Comparison of ENCODE assay signal across 14 cellular contexts in genomic region chr1:61403863-61404615, GRCh38.
A peak's percentile ranks its signal among the peaks of the same experiment; 100 is the strongest.
DNase-seq lines count a peak whose midpoint lies in the region; ATAC-seq and TF ChIP-seq lines count a peak whose summit lies in the region.
"Had no signal": no experiment of that assay in that cellular context is flagged by ENCODE, and none has a peak within 500 bp of the region (broad histone marks: within the 10 kb centered on the region; RNA-seq: fewer than 3 reads in every experiment).

No MANE protein-coding gene starts in this region.

- H3K18ac ChIP-seq in mesenchymal stem cell (ENCODE audit: low read depth in 1 of 2, low read length in 2 of 2) = peak overlapping the region in 1 of 2 experiments; percentile 66

- no peak overlapping the region for H2BK12ac ChIP-seq in mesenchymal stem cell (ENCODE audit: low read length in 2 of 2)

- H4K8ac ChIP-seq in mesenchymal stem cell (ENCODE audit: low read length) = no peak overlapping the region

- H3K27ac ChIP-seq in mesenchymal stem cell (ENCODE audit: low read length, poor library complexity, severe bottlenecking) (no peak overlapping the region), upper lobe of right lung (peak overlapping the region; percentile 13), testis (no peak overlapping the region)
- H3K27ac ChIP-seq in effector memory CD4-positive, alpha-beta T cell (ENCODE audit: insufficient read depth, low read length, poor library complexity, severe bottlenecking) = no peak overlapping the region
- H3K27ac ChIP-seq: 22Rv1, neural progenitor cell, SK-N-MC had no signal

- TF ChIP-seq CTCF in epithelial cell of esophagus (IDR thresholded peaks at IDR 0.05; ENCODE audit: insufficient read depth, low read depth, low read length, missing control alignments) (no peak), upper lobe of right lung (IDR thresholded peaks at IDR 0.05) (no peak), testis (IDR thresholded peaks at IDR 0.05) (no peak)

- no peak overlapping the region for H3K4me3 ChIP-seq in epithelial cell of esophagus (ENCODE audit: low read length)
- no peak overlapping the region for H3K4me3 ChIP-seq in mesenchymal stem cell (ENCODE audit: insufficient read depth in 1 of 2, low read depth in 1 of 2, low read length in 2 of 2)
- H3K4me3 ChIP-seq in upper lobe of right lung = no peak overlapping the region
- no peak overlapping the region for H3K4me3 ChIP-seq in effector memory CD4-positive, alpha-beta T cell (ENCODE audit: insufficient read depth, low read depth, low read length, poor library complexity, severe bottlenecking)
- H3K4me3 ChIP-seq in testis = no peak overlapping the region
- H3K4me3 ChIP-seq: neural progenitor cell, SK-N-MC had no signal

- TF ChIP-seq POLR2A in testis (IDR thresholded peaks at IDR 0.05) = no peak

- no peak overlapping the region for H3K14ac ChIP-seq in mesenchymal stem cell (ENCODE audit: low read length in 2 of 2)

- H3K79me1 ChIP-seq in mesenchymal stem cell (replicated peaks; ENCODE audit: low read length, poor library complexity, severe bottlenecking) = no peaks in the 10 kb centered on the region

- H3K4ac ChIP-seq in mesenchymal stem cell (ENCODE audit: low read depth in 1 of 2, low read length in 2 of 2) = no peak overlapping the region

- H2BK5ac ChIP-seq in mesenchymal stem cell (ENCODE audit: low read depth, low read length, poor library complexity, severe bottlenecking) = no peak overlapping the region

- DNase-seq in SIG-M5 treated with dmso at 0.1 percent for 504 hours (lab: John Stamatoyannopoulos, UW; ENCODE audit: unreplicated experiment) = peak; percentile 7
- DNase-seq in SIG-M5 (lab: John Stamatoyannopoulos, UW) = no peak
- DNase-seq in epithelial cell of esophagus (ENCODE audit: low read depth) = peak; percentile 4
- DNase-seq in mesenchymal stem cell = peak; percentile 28
- no peak for DNase-seq in upper lobe of right lung
- DNase-seq in effector memory CD4-positive, alpha-beta T cell = no peak
- DNase-seq in testis = no peak
- DNase-seq: activated CD4-positive, alpha-beta T cell treated with anti-CD3 and anti-CD28 coated beads for 36 hours; DND-41; NCI-H526 treated with DMSO at 0.1 percent for 48 hours had no signal

- H4K91ac ChIP-seq in mesenchymal stem cell (ENCODE audit: low read length) = no peak overlapping the region

- H3K23ac ChIP-seq in mesenchymal stem cell (ENCODE audit: low read length in 2 of 2) = no peak overlapping the region

- no peak overlapping the region for H3K4me2 ChIP-seq in mesenchymal stem cell (ENCODE audit: low read length, poor library complexity, severe bottlenecking)
- H3K4me2 ChIP-seq: neural progenitor cell had no signal

- no peak overlapping the region for H2AK5ac ChIP-seq in mesenchymal stem cell (ENCODE audit: low read length, severe bottlenecking)

- WGBS in mesenchymal stem cell = 85% methylated on average over 10 of the region's 11 CpGs
- 64 to 67% methylated on average over 11 of the region's 11 CpGs for WGBS in testis, 2 donors

- intact Hi-C loops in upper lobe of right lung (cut with DNase I) (no loop called here), testis (cut with DNase I; ENCODE audit: low total_unique reads) (no loop called here)

- H2BK120ac ChIP-seq in mesenchymal stem cell (ENCODE audit: low read depth, low read length) = no peak overlapping the region

- peaks cover 1% of the 10 kb centered on the region for H3K4me1 ChIP-seq in mesenchymal stem cell (ENCODE audit: control insufficient read depth, insufficient read depth, low read depth, low read length)
- peaks cover 17% of the 10 kb centered on the region for H3K4me1 ChIP-seq in upper lobe of right lung
- H3K4me1 ChIP-seq in effector memory CD4-positive, alpha-beta T cell (ENCODE audit: control insufficient read depth, insufficient read depth, low read length, poor library complexity, severe bottlenecking) = no peaks in the 10 kb centered on the region
- H3K4me1 ChIP-seq in testis = no peaks in the 10 kb centered on the region
- H3K4me1 ChIP-seq: neural progenitor cell had no signal

- H3K36me3 ChIP-seq in mesenchymal stem cell (ENCODE audit: control insufficient read depth in 1 of 2, insufficient read depth in 2 of 2, low read depth in 1 of 2, low read length in 2 of 2) = peaks cover 4 to 31% of the 10 kb centered on the region in 2 experiments
- H3K36me3 ChIP-seq in upper lobe of right lung = peaks cover 23% of the 10 kb centered on the region
- H3K36me3 ChIP-seq in effector memory CD4-positive, alpha-beta T cell (ENCODE audit: control insufficient read depth, insufficient read depth, low read length) = peaks cover 5% of the 10 kb centered on the region
- H3K36me3 ChIP-seq in testis (ENCODE audit: low read depth, missing control alignments) = no peaks in the 10 kb centered on the region
- H3K36me3 ChIP-seq: neural progenitor cell had no signal

- no peak overlapping the region for H2BK15ac ChIP-seq in mesenchymal stem cell (ENCODE audit: low read depth, poor library complexity, severe bottlenecking)

- H3K27me3 ChIP-seq in mesenchymal stem cell (ENCODE audit: control insufficient read depth in 1 of 2, insufficient read depth in 1 of 2, low read length in 2 of 2) (no peaks in the 10 kb centered on the region), upper lobe of right lung (no peaks in the 10 kb centered on the region), testis (no peaks in the 10 kb centered on the region)
- H3K27me3 ChIP-seq in effector memory CD4-positive, alpha-beta T cell (replicated peaks; ENCODE audit: control insufficient read depth, insufficient read depth, low read length, poor library complexity, severe bottlenecking) = no peaks in the 10 kb centered on the region
- H3K27me3 ChIP-seq: neural progenitor cell had no signal

- H3K9me3 ChIP-seq in mesenchymal stem cell (ENCODE audit: control insufficient read depth, low read length) (no peaks in the 10 kb centered on the region), upper lobe of right lung (no peaks in the 10 kb centered on the region), testis (no peaks in the 10 kb centered on the region)
- H3K9me3 ChIP-seq in effector memory CD4-positive, alpha-beta T cell (ENCODE audit: control insufficient read depth, low read length) = no peaks in the 10 kb centered on the region

- no peak overlapping the region for H2AFZ ChIP-seq in mesenchymal stem cell (ENCODE audit: low read depth, low read length)
- H2AFZ ChIP-seq: neural progenitor cell had no signal

- peak; percentile 45 for ATAC-seq in upper lobe of right lung
- ATAC-seq in HG03045 (IDR thresholded peaks at IDR 0.05; ENCODE audit: unreplicated experiment) = no peak
- ATAC-seq: activated CD4-positive, alpha-beta T cell treated with anti-CD3 and anti-CD28 coated beads for 36 hours had no signal

- no peak overlapping the region for H3K9ac ChIP-seq in mesenchymal stem cell (ENCODE audit: low read length)
- H3K9ac ChIP-seq: neural progenitor cell had no signal

Comparison
In these comparisons a context has a peak if more than half of its experiments do, and no peak if none do; other contexts are left out.
1. DNase-seq: peak in SIG-M5 treated with dmso at 0.1 percent for 504 hours (single experiment), epithelial cell of esophagus (single experiment) and mesenchymal stem cell (single experiment); none in SIG-M5 (single experiment), upper lobe of right lung (single experiment), effector memory CD4-positive, alpha-beta T cell (0 of 3) and testis (single experiment).